8 cellular contexts compared by ENCODE assay signal in genomic region chr1:9909222-9910046, GRCh38. TPM values are rescaled to one million over a fixed set of nuclear protein-coding genes. Genes with fewer than 3 reads are reported as not detected.
DNase-seq lines count a peak whose midpoint lies in the region; ATAC-seq and TF ChIP-seq lines count a peak whose summit lies in the region.

No MANE protein-coding gene starts in this region.

- no peak for ATAC-seq in gastrocnemius medialis

- H3K27ac ChIP-seq in left ventricle myocardium inferior (replicated peaks) (peak overlapping the region; percentile 94), gastrocnemius medialis (peak overlapping the region; percentile 70 to 85 (median 80))

- H3K9me3 ChIP-seq in left ventricle myocardium inferior (replicated peaks), result no peaks in the 10 kb centered on the region
- H3K9me3 ChIP-seq in gastrocnemius medialis, result no peaks in the 10 kb centered on the region

- no peaks in the 10 kb centered on the region for H3K27me3 ChIP-seq in left ventricle myocardium inferior (ENCODE audit: low read depth)
- H3K27me3 ChIP-seq in gastrocnemius medialis, result no peaks in the 10 kb centered on the region

- H3K4me3 ChIP-seq in AG09309 (ENCODE audit: control insufficient read depth, low read depth, low read length), result peak overlapping the region; percentile 90
- peak overlapping the region; percentile 97 for H3K4me3 ChIP-seq in left ventricle myocardium inferior
- peak overlapping the region; percentile 74 to 82 (median 80) for H3K4me3 ChIP-seq in gastrocnemius medialis

- H3K36me3 ChIP-seq in left ventricle myocardium inferior (no peaks in the 10 kb centered on the region), gastrocnemius medialis (no peaks in the 10 kb centered on the region)

- intact Hi-C loops in left ventricle myocardium inferior (cut with micrococcal nuclease) (no loop called here), gastrocnemius medialis (cut with DNase I; ENCODE audit: low total_unique reads) (loop anchor here (1.0 to 2.0 kb wide), 4 partner anchors 34 to 489 kb away; partner anchors contain the start of genes LZIC, NMNAT1 and UBE4B)

- TF ChIP-seq CTCF in AG09309 (IDR thresholded peaks at IDR 0.05; ENCODE audit: control insufficient read depth, insufficient read depth, low read depth, low read length, missing control alignments) (no peak), GM20000 (IDR thresholded peaks at IDR 0.05; ENCODE audit: extremely low read depth, missing control alignments) (no peak), left ventricle myocardium inferior (IDR thresholded peaks at IDR 0.05; ENCODE audit: borderline replicate concordance) (no peak), gastrocnemius medialis (IDR thresholded peaks at IDR 0.05 in 4 of 5, conservative IDR thresholded peaks at IDR 0.05 in 1 of 5) (no peak)

- DNase-seq in AG09309 (ENCODE audit: low read depth) (no peak), GM20000 (ENCODE audit: low spot score) (peak; percentile 35), NCI-H1105 treated with DMSO at 0.1 percent for 48 hours (lab: John Stamatoyannopoulos, UW) (peak; percentile 49), left ventricle myocardium inferior (peak; percentile 23), gastrocnemius medialis (peak in 1 of 2 donors; percentile 30), NCI-H2107 (lab: John Stamatoyannopoulos, UW) (no peak), COLO829 (ENCODE audit: low spot score) (no peak)
- peak; percentile 20 for DNase-seq in activated gamma-delta T cell treated with anti-CD3 and anti-CD28 coated beads, Interleukin-2, amount 50 U/mL, for 16 hours (ENCODE audit: low read depth)

- TF ChIP-seq POLR2A in gastrocnemius medialis (IDR thresholded peaks at IDR 0.05), result no peak

- H3K4me1 ChIP-seq in left ventricle myocardium inferior (peaks cover 74% of the 10 kb centered on the region), gastrocnemius medialis (peaks cover 27 to 41% of the 10 kb centered on the region in 2 donors)

- in situ Hi-C loops in gastrocnemius medialis (cut with MboI; ENCODE audit: low sequenced_read_pairs in 4 of 4), result no loop called here

RNA-seq across cellular contexts. Expression of gene CTNNBIP1, which starts 0.6 kb away (rescaled TPM):
- total RNA-seq in left ventricle myocardium inferior, result 42.6 TPM
- 10 to 100 TPM; 10.3 to 13.2 (median 10.4) TPM for total RNA-seq in gastrocnemius medialis

RNA-seq across cellular contexts. Expression of gene LZIC, which starts 33.8 kb away (rescaled TPM):
- total RNA-seq in left ventricle myocardium inferior (36.3 TPM), gastrocnemius medialis (10 to 100 TPM in 3 of 4 donors, 1 to 10 TPM in 1; 9.4 to 21.7 (median 19.4) TPM)

RNA-seq across cellular contexts. Expression of gene NMNAT1, which starts 33.8 kb away (rescaled TPM):
- total RNA-seq in left ventricle myocardium inferior, result 22.2 TPM
- 10 to 100 TPM in 1 of 4 donors, 1 to 10 TPM in 3; 5.6 to 12.4 (median 8.8) TPM for total RNA-seq in gastrocnemius medialis

Comparison
In these comparisons a context has a peak if more than half of its experiments do, and no peak if none do; other contexts are left out.
1. DNase-seq: peak in GM20000 (single experiment), NCI-H1105 treated with DMSO at 0.1 percent for 48 hours (single experiment), activated gamma-delta T cell treated with anti-CD3 and anti-CD28 coated beads, Interleukin-2, amount 50 U/mL, for 16 hours (single experiment) and left ventricle myocardium inferior (single experiment); none in AG09309 (single experiment), NCI-H2107 (single experiment) and COLO829 (single experiment).
2. Peak in every context shown above with its lines, with median percentiles within 50 percentile points of each other: H3K4me3 ChIP-seq.